ENCODE assay signal across 24 cellular contexts in the genomic region with DNA sequence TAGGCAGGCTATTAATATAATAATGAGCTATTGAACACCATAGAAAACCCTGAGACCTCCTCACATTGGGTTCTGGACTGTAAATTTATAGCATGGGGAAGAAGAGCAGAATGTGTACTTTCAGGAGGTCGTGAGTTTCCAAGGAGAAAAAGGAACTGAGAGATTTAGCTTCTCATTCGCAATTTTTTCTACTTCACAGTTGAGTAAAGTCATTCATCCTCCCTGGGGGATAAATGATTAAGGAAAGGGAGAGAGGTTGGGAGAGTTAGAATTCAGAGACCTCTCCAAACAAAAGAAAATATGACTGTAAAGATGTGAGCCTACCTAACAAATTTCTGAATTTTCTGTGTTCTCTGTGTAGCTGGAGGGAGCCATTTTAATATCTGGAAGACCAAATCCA.
A peak's percentile ranks its signal among the peaks of the same experiment; 100 is the strongest.
DNase-seq lines count a peak whose midpoint lies in the region; TF ChIP-seq lines count a peak whose summit lies in the region.
"Had no signal": no experiment of that assay in that cellular context is flagged by ENCODE, and none has a peak within 500 bp of the region (broad histone marks: within the 10 kb centered on the region; RNA-seq: fewer than 3 reads in every experiment).

No MANE protein-coding gene starts in this region.

- peak overlapping the region; percentile 61 for H3K27ac ChIP-seq in WERI-Rb-1
- H3K27ac ChIP-seq: GM23248, SK-N-MC had no signal

- peaks cover 4% of the 10 kb centered on the region for H3K9me3 ChIP-seq in WERI-Rb-1 (ENCODE audit: severe bottlenecking)

- H3K4me3 ChIP-seq in WERI-Rb-1 (ENCODE audit: low read depth, low read length): no peak overlapping the region
- H3K4me3 ChIP-seq: GM23248, K562, SK-N-MC had no signal

- H3K9me3 Mint-ChIP-seq in activated CD4-positive, alpha-beta T cell treated with anti-CD3 and anti-CD28 coated beads, Interleukin-2, amount 10 ng/mL, durations not matched to agents 7 days and 5 days: no peaks in the 10 kb centered on the region
- H3K9me3 Mint-ChIP-seq: CD8-positive, alpha-beta T cell; H9 had no signal

- no peaks in the 10 kb centered on the region for H3K27me3 ChIP-seq in WERI-Rb-1 (ENCODE audit: insufficient read depth, low read depth, severe bottlenecking)

- no peak overlapping the region for H3K27ac Mint-ChIP-seq in activated CD4-positive, alpha-beta T cell treated with anti-CD3 and anti-CD28 coated beads, Interleukin-2, amount 10 ng/mL, durations not matched to agents 7 days and 5 days
- H3K27ac Mint-ChIP-seq: CD8-positive, alpha-beta T cell; H9 had no signal

- TF ChIP-seq CTCF in WERI-Rb-1 (IDR thresholded peaks at IDR 0.05; ENCODE audit: low read depth, low read length): no peak

- DNase-seq in SIG-M5 treated with dmso at 0.1 percent for 504 hours (lab: John Stamatoyannopoulos, UW; ENCODE audit: unreplicated experiment) (peak; percentile 17), SIG-M5 (lab: John Stamatoyannopoulos, UW) (no peak), MV-4-11 (lab: John Stamatoyannopoulos, UW) (peak; percentile 64), WERI-Rb-1 (no peak), COLO668 (lab: John Stamatoyannopoulos, UW; ENCODE audit: unreplicated experiment) (no peak), anterior cingulate cortex (lab: John Stamatoyannopoulos, UW) (no peak), NCI-H1092 (lab: John Stamatoyannopoulos, UW) (no peak)
- no peak for DNase-seq in activated CD4-positive, alpha-beta T cell treated with anti-CD3 and anti-CD28 coated beads, Interleukin-2, amount 10 ng/mL, durations not matched to agents 7 days and 5 days
- DNase-seq: AML-193; C1 segment of cervical spinal cord; CD8-positive, alpha-beta T cell; DMS 273 treated with DMSO at 0.1 percent for 48 hours; DMS79; GF-D8; GM23248; H9; NCI-H1105; NCI-H146; NCI-H2029; NCI-H526 treated with DMSO at 0.1 percent for 48 hours; RPMI8226; SHP77 had no signal

- POLR2A ChIA-PET in activated CD4-positive, alpha-beta T cell treated with anti-CD3 and anti-CD28 coated beads, Interleukin-2, amount 10 ng/mL, durations not matched to agents 7 days and 5 days (lab: Charles Lee): no interaction called here

- H3K36me3 ChIP-seq in WERI-Rb-1: no peaks in the 10 kb centered on the region

- CTCF ChIA-PET in activated CD4-positive, alpha-beta T cell treated with anti-CD3 and anti-CD28 coated beads, Interleukin-2, amount 10 ng/mL, durations not matched to agents 7 days and 5 days (lab: Charles Lee): no interaction called here

- no peaks in the 10 kb centered on the region for H3K36me3 Mint-ChIP-seq in activated CD4-positive, alpha-beta T cell treated with anti-CD3 and anti-CD28 coated beads, Interleukin-2, amount 10 ng/mL, durations not matched to agents 7 days and 5 days (ENCODE audit: low read depth)
- H3K36me3 Mint-ChIP-seq: CD8-positive, alpha-beta T cell had no signal

- H3K27me3 Mint-ChIP-seq in activated CD4-positive, alpha-beta T cell treated with anti-CD3 and anti-CD28 coated beads, Interleukin-2, amount 10 ng/mL, durations not matched to agents 7 days and 5 days: no peaks in the 10 kb centered on the region

- H3K4me3 Mint-ChIP-seq in activated CD4-positive, alpha-beta T cell treated with anti-CD3 and anti-CD28 coated beads, Interleukin-2, amount 10 ng/mL, durations not matched to agents 7 days and 5 days: no peak overlapping the region
- H3K4me3 Mint-ChIP-seq: CD8-positive, alpha-beta T cell; H9 had no signal

- no peaks in the 10 kb centered on the region for H3K4me1 Mint-ChIP-seq in activated CD4-positive, alpha-beta T cell treated with anti-CD3 and anti-CD28 coated beads, Interleukin-2, amount 10 ng/mL, durations not matched to agents 7 days and 5 days

Comparison
In these comparisons a context has a peak if more than half of its experiments do, and no peak if none do; other contexts are left out.
1. DNase-seq: peak in SIG-M5 treated with dmso at 0.1 percent for 504 hours (single experiment) and MV-4-11 (single experiment); none in SIG-M5 (single experiment), WERI-Rb-1 (single experiment), COLO668 (single experiment), activated CD4-positive, alpha-beta T cell treated with anti-CD3 and anti-CD28 coated beads, Interleukin-2, amount 10 ng/mL, durations not matched to agents 7 days and 5 days (single experiment), anterior cingulate cortex (0 of 58) and NCI-H1092 (single experiment).